Comparison of ENCODE assay signal across 27 cellular contexts in the genomic region with DNA sequence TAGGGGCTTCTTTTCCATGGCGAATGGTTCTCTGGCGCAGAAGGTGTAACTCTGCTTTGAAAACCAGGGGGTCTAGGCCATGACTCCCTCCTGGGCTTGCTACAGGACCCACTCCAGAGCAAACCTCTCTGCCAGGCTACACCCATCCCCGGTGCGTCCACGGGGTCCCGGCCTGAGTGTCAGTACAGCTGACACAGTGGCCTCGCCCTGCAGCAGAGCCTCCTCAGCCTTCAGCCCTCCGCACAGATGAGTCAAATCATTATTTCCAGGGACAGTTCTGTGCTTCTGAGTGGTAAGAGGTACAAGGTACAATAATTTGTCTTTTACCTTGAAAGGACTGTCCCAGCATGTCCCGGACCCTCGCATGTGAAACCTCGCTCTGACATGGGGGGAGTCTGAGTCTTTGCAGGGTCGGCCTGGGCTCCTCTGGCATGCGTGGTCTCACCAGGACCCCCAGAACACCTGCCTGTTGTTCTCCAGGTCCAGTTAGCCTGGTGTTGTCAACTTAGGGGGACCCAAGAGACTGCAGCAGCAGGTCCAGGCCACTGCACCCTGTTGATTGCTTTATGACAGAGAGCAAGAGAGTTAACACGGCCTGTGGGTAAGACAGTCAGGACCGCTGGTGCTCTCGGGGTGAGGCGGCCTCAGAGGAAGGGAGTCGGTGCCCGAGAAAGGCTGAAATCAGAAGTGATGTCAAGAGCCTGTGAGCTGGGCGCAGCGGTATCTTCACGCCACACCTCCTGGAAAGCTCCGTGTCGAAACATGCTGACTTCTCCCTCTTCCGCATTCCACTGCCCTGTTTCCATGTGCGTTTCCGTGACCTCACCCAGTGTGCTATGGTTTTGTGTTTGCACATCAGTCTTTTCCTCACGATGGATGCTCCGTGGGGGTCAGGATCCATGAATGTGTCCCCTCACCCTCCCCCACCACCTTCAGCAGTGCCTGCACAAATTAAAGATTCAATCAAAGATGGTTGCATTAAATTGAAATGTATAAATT.
"Had no signal": no experiment of that assay in that cellular context is flagged by ENCODE, and none has a peak within 500 bp of the region (broad histone marks: within the 10 kb centered on the region; RNA-seq: fewer than 3 reads in every experiment).

No MANE protein-coding gene starts in this region.

- H3K4me1 ChIP-seq: ascending aorta, Peyer's patch, SJSA1 had no signal

- H3K4me3 Mint-ChIP-seq: activated B cell treated with CpG ODN at 0.5 μM for 24 hours; activated CD4-positive, alpha-beta memory T cell treated with anti-CD3 and anti-CD28 coated beads for 36 hours; activated CD4-positive, alpha-beta T cell treated with anti-CD3 and anti-CD28 coated beads, Interleukin-2, amount 10 ng/mL, durations not matched to agents 7 days and 5 days; activated naive CD8-positive, alpha-beta T cell treated with anti-CD3 and anti-CD28 coated beads, Interleukin-2, amount 50 U/mL, for 24 hours; activated T-cell treated with anti-CD3 and anti-CD28 coated beads, Interleukin-2, amount 50 U/mL, for 4 hours; T-helper 17 cell had no signal

- ATAC-seq: activated naive CD4-positive, alpha-beta T cell treated with anti-CD3 and anti-CD28 coated beads, Interleukin-2, amount 50 U/mL, for 72 hours; activated naive CD8-positive, alpha-beta T cell treated with anti-CD3 and anti-CD28 coated beads, Interleukin-2, amount 50 U/mL, for 24 hours; activated T-cell treated with anti-CD3 and anti-CD28 coated beads, Interleukin-2, amount 50 U/mL, for 4 hours; body of pancreas; T-helper 17 cell had no signal

- H3K27me3 ChIP-seq: ascending aorta, body of pancreas, Peyer's patch, SJSA1 had no signal

- H3K9me3 ChIP-seq: ascending aorta, body of pancreas, Peyer's patch had no signal

- H3K27ac Mint-ChIP-seq: activated B cell treated with CpG ODN at 0.5 μM for 24 hours; activated CD4-positive, alpha-beta memory T cell treated with anti-CD3 and anti-CD28 coated beads for 36 hours; activated CD4-positive, alpha-beta T cell treated with anti-CD3 and anti-CD28 coated beads, Interleukin-2, amount 10 ng/mL, durations not matched to agents 7 days and 5 days; activated naive CD8-positive, alpha-beta T cell treated with anti-CD3 and anti-CD28 coated beads, Interleukin-2, amount 50 U/mL, for 24 hours; T-helper 17 cell had no signal

- H3K4me3 ChIP-seq: ascending aorta, body of pancreas, Peyer's patch, SJSA1 had no signal

- H3K27me3 Mint-ChIP-seq: activated CD4-positive, alpha-beta T cell treated with anti-CD3 and anti-CD28 coated beads, Interleukin-2, amount 10 ng/mL, durations not matched to agents 7 days and 5 days; activated naive CD8-positive, alpha-beta T cell treated with anti-CD3 and anti-CD28 coated beads, Interleukin-2, amount 50 U/mL, for 24 hours had no signal

- H3K9me3 Mint-ChIP-seq: activated CD4-positive, alpha-beta memory T cell treated with anti-CD3 and anti-CD28 coated beads for 36 hours; activated CD4-positive, alpha-beta T cell treated with anti-CD3 and anti-CD28 coated beads, Interleukin-2, amount 10 ng/mL, durations not matched to agents 7 days and 5 days; activated naive CD4-positive, alpha-beta T cell treated with anti-CD3 and anti-CD28 coated beads, Interleukin-2, amount 50 U/mL, for 72 hours; activated naive CD8-positive, alpha-beta T cell treated with anti-CD3 and anti-CD28 coated beads, Interleukin-2, amount 50 U/mL, for 24 hours; activated T-cell treated with anti-CD3 and anti-CD28 coated beads, Interleukin-2, amount 50 U/mL, for 4 hours had no signal

- H3K4me1 Mint-ChIP-seq: activated B cell treated with CpG ODN at 0.5 μM for 24 hours; activated CD4-positive, alpha-beta T cell treated with anti-CD3 and anti-CD28 coated beads, Interleukin-2, amount 10 ng/mL, durations not matched to agents 7 days and 5 days; activated naive CD8-positive, alpha-beta T cell treated with anti-CD3 and anti-CD28 coated beads, Interleukin-2, amount 50 U/mL, for 24 hours; T-helper 17 cell had no signal

- H3K36me3 ChIP-seq: ascending aorta, Peyer's patch, SJSA1 had no signal

- H3K27ac ChIP-seq: ascending aorta, body of pancreas, Peyer's patch, RWPE1, SJSA1 had no signal

- DNase-seq: activated B cell treated with CpG ODN at 0.5 μM for 24 hours; activated CD4-positive, alpha-beta memory T cell treated with anti-CD3 and anti-CD28 coated beads for 36 hours; activated CD4-positive, alpha-beta T cell treated with anti-CD3 and anti-CD28 coated beads, Interleukin-2, amount 10 ng/mL, durations not matched to agents 7 days and 5 days; activated CD8-positive, alpha-beta memory T cell treated with anti-CD3 and anti-CD28 coated beads for 24 hours; activated naive CD4-positive, alpha-beta T cell treated with Interleukin-2 at 50 U/mL for 16 hours; activated naive CD8-positive, alpha-beta T cell treated with anti-CD3 and anti-CD28 coated beads, Interleukin-2, amount 50 U/mL, for 24 hours; activated T-cell treated with anti-CD3 and anti-CD28 coated beads, Interleukin-2, amount 50 U/mL, for 4 hours; amniotic stem cell; body of pancreas; central memory CD4-positive, alpha-beta T cell; MM.1S; NCI-H1105; NCI-H1436; NCI-H1694 treated with DMSO at 0.1 percent for 48 hours; NCI-H2029 treated with DMSO at 0.1 percent for 48 hours; NCI-H345; NCI-H510A; NCI-H526 treated with DMSO at 0.1 percent for 48 hours; NK-92 treated with Interleukin-12 subunit alpha and Interleukin-12 subunit beta, amount 100 ng/mL, for 24 hours; Peyer's patch; SHP77; T-helper 17 cell; T-helper 9 cell had no signal

- H3K36me3 Mint-ChIP-seq: activated CD4-positive, alpha-beta memory T cell treated with anti-CD3 and anti-CD28 coated beads for 36 hours; activated naive CD4-positive, alpha-beta T cell treated with anti-CD3 and anti-CD28 coated beads, Interleukin-2, amount 50 U/mL, for 72 hours had no signal
